9 cellular contexts compared by ENCODE assay signal in genomic region chr11:2150206-2150847, GRCh38. TPM values are rescaled to one million over a fixed set of nuclear protein-coding genes. Genes with fewer than 3 reads are reported as not detected.
DNase-seq lines count a peak whose midpoint lies in the region; ATAC-seq, FAIRE-seq and TF ChIP-seq lines count a peak whose summit lies in the region.
"Had no signal": no experiment of that assay in that cellular context is flagged by ENCODE, and none has a peak within 500 bp of the region (broad histone marks: within the 10 kb centered on the region; RNA-seq: fewer than 3 reads in every experiment).

No MANE protein-coding gene starts in this region.

- H3K27ac ChIP-seq in cardiac muscle cell (no peak overlapping the region), upper lobe of left lung (no peak overlapping the region), suprapubic skin (no peak overlapping the region)

- TF ChIP-seq EP300 in upper lobe of left lung (IDR thresholded peaks at IDR 0.05) (no peak), suprapubic skin (IDR thresholded peaks at IDR 0.05) (no peak)

- H3K9me3 ChIP-seq in cardiac muscle cell (ENCODE audit: low read depth) (no peaks in the 10 kb centered on the region), upper lobe of left lung (no peaks in the 10 kb centered on the region), suprapubic skin (no peaks in the 10 kb centered on the region)

- in situ Hi-C loops in SK-MEL-5 (cut with HindIII; ENCODE audit: low pct_unique_long_range_greater_than_20kb, low sequenced_read_pairs), result no loop called here

- WGBS in upper lobe of left lung, 2 donors, result 19 to 28% methylated on average over 6 of the region's 6 CpGs
- 22% methylated on average over 6 of the region's 6 CpGs for WGBS in suprapubic skin

- peak; percentile 66 for TF ChIP-seq CTCF in cardiac muscle cell (IDR thresholded peaks at IDR 0.05; ENCODE audit: low read depth, low read length)
- peak; percentile 41 for TF ChIP-seq CTCF in foreskin fibroblast (IDR thresholded peaks at IDR 0.05; ENCODE audit: low read depth, low read length)
- peak in 4 of 6 experiments; percentile 12 to 33 (median 18) for TF ChIP-seq CTCF in upper lobe of left lung (IDR thresholded peaks at IDR 0.05)
- TF ChIP-seq CTCF in suprapubic skin (IDR thresholded peaks at IDR 0.05), result peak in 1 of 2 donors; percentile 23

- peak; percentile 68 to 71 for DNase-seq in cardiac muscle cell (ENCODE audit: low read depth in 1 of 2, low spot score in 1 of 2)
- no peak for DNase-seq in left cardiac atrium
- DNase-seq in SK-MEL-5 (ENCODE audit: low read depth, low spot score), result peak; percentile 65
- DNase-seq in foreskin fibroblast, result peak; percentile 30 to 68
- no peak for DNase-seq in upper lobe of left lung
- no peak for DNase-seq in GM12892 (ENCODE audit: insufficient read length)
- DNase-seq in suprapubic skin (ENCODE audit: low spot score in 2 of 2), result no peak
- DNase-seq: activated gamma-delta T cell had no signal

- H3K4me1 ChIP-seq in cardiac muscle cell (ENCODE audit: low read depth), result no peaks in the 10 kb centered on the region
- H3K4me1 ChIP-seq in upper lobe of left lung, result peaks cover 5 to 8% (median 6%) of the 10 kb centered on the region in 4 donors
- peaks cover 5% of the 10 kb centered on the region for H3K4me1 ChIP-seq in suprapubic skin

- TF ChIP-seq POLR2A in upper lobe of left lung (IDR thresholded peaks at IDR 0.05) (no peak), GM12892 (IDR thresholded peaks at IDR 0.05; ENCODE audit: low read depth, low read length) (no peak), suprapubic skin (IDR thresholded peaks at IDR 0.05) (no peak)

- H3K36me3 ChIP-seq in cardiac muscle cell, result no peaks in the 10 kb centered on the region
- H3K36me3 ChIP-seq in upper lobe of left lung, result no peaks in the 10 kb centered on the region
- H3K36me3 ChIP-seq in suprapubic skin, result no peaks in the 10 kb centered on the region

- intact Hi-C loops in left cardiac atrium (cut with DNase I), result loop anchor here (2.0 to 10.0 kb wide), 5 partner anchors 266 to 498 kb away; partner anchors contain the start of gene TNNI2 (in 1 of the 2)

- H3K4me3 ChIP-seq in cardiac muscle cell (no peak overlapping the region), foreskin fibroblast (ENCODE audit: low read depth in 1 of 2, low read length in 2 of 2) (no peak overlapping the region), upper lobe of left lung (no peak overlapping the region), suprapubic skin (no peak overlapping the region)

- ATAC-seq in left cardiac atrium (no peak), upper lobe of left lung (ENCODE audit: low FRiP score in 2 of 2) (no peak), GM18520 (IDR thresholded peaks at IDR 0.05; ENCODE audit: unreplicated experiment) (no peak)

- peaks cover 38% of the 10 kb centered on the region for H3K27me3 ChIP-seq in cardiac muscle cell
- H3K27me3 ChIP-seq in upper lobe of left lung, result peaks cover 0 to 25% (median 11%) of the 10 kb centered on the region in 4 donors
- peaks cover 60% of the 10 kb centered on the region for H3K27me3 ChIP-seq in suprapubic skin

- FAIRE-seq in GM12892 (lab: Jason Lieb, UNC), result no peak

RNA-seq across cellular contexts. Expression of gene INS, which starts 10.7 kb away (rescaled TPM):
- total RNA-seq in cardiac muscle cell, result not detected in 2 replicates
- polyA plus RNA-seq in cardiac muscle cell, result not detected in 2 replicates
- not detected for total RNA-seq in left cardiac atrium
- not detected in 2 replicates for total RNA-seq in SK-MEL-5 (2014; rRNA removed; shearing (Covaris generic))
- polyA plus RNA-seq in SK-MEL-5 (2015; cell fraction: cytosol; rRNA removed), result not detected in 2 replicates
- polyA plus RNA-seq in SK-MEL-5 (2015; cell fraction: nucleus; rRNA removed), result not detected in 2 replicates
- total RNA-seq in upper lobe of left lung, result under 1 TPM in 1 of 6 donors, not detected in 5; 0.67 TPM
- not detected for polyA plus RNA-seq in GM12892 (2012; ENCODE audit: missing spikeins)
- not detected for total RNA-seq in suprapubic skin

RNA-seq across cellular contexts. Expression of gene IGF2, which starts 11.1 kb away (rescaled TPM):
- 91.4 and 120 TPM in 2 replicates for total RNA-seq in cardiac muscle cell
- 136 and 155 TPM in 2 replicates for polyA plus RNA-seq in cardiac muscle cell
- total RNA-seq in left cardiac atrium, result 100 to 1,000 TPM in 1 of 2 donors, 10 to 100 TPM in 1; 94.3 to 114 TPM
- total RNA-seq in SK-MEL-5 (2014; rRNA removed; shearing (Covaris generic)), result 0.03 and 0.27 TPM in 2 replicates
- polyA plus RNA-seq in SK-MEL-5 (2015; cell fraction: cytosol; rRNA removed), result 0.90 and 1.8 TPM in 2 replicates
- polyA plus RNA-seq in SK-MEL-5 (2015; cell fraction: nucleus; rRNA removed), result not detected in 2 replicates
- 10 to 100 TPM in 2 of 6 donors, 1 to 10 TPM in 3, not detected in 1; 7.0 to 24.4 (median 8.4) TPM for total RNA-seq in upper lobe of left lung
- not detected for polyA plus RNA-seq in GM12892 (2012; ENCODE audit: missing spikeins)
- 1 to 10 TPM; 3.2 to 9.7 (median 5.6) TPM for total RNA-seq in suprapubic skin

RNA-seq across cellular contexts. Expression of gene TH, which starts 21.3 kb away (rescaled TPM):
- total RNA-seq in cardiac muscle cell, result not detected in 2 replicates
- polyA plus RNA-seq in cardiac muscle cell, result not detected in 2 replicates
- total RNA-seq in left cardiac atrium, result not detected
- not detected in 2 replicates for total RNA-seq in SK-MEL-5 (2014; rRNA removed; shearing (Covaris generic))
- not detected in 2 replicates for polyA plus RNA-seq in SK-MEL-5 (2015; cell fraction: cytosol; rRNA removed)
- not detected in 2 replicates for polyA plus RNA-seq in SK-MEL-5 (2015; cell fraction: nucleus; rRNA removed)
- total RNA-seq in upper lobe of left lung, result not detected
- not detected for polyA plus RNA-seq in GM12892 (2012; ENCODE audit: missing spikeins)
- total RNA-seq in suprapubic skin, result 1 to 10 TPM in 1 of 4 donors, under 1 TPM in 1, not detected in 2; 0.34 to 1.0 TPM

Comparison
In these comparisons a context has a peak if more than half of its experiments do, and no peak if none do; other contexts are left out.
1. DNase-seq: peak in cardiac muscle cell (2 of 2), SK-MEL-5 (single experiment) and foreskin fibroblast (2 of 2); none in left cardiac atrium (single experiment), upper lobe of left lung (0 of 2), GM12892 (single experiment) and suprapubic skin (0 of 2).